Comparison of ENCODE assay signal across 18 cellular contexts in the genomic region with DNA sequence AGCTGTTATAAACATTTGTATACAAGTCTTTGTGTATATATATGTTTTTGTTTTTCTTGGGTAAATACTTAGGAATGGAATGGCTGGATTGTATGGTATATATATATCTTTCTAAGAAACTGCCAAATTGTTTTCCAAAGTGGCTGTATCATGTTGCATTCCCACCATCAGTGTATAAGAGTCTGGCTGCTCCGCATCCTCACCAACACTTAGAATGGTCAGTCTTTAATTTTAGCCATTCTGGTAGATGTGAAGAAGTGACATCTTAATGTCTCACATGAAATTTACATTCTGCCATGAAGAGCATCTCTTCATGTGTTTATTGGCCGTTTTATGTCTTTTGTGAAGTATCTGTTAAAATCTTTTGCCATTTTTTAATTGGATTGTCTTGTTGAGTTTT. TPM values are rescaled to one million over a fixed set of nuclear protein-coding genes. Genes with fewer than 3 reads are reported as not detected.
A peak's percentile ranks its signal among the peaks of the same experiment; 100 is the strongest.
DNase-seq lines count a peak whose midpoint lies in the region; ATAC-seq, FAIRE-seq and TF ChIP-seq lines count a peak whose summit lies in the region.
"Had no signal": no experiment of that assay in that cellular context is flagged by ENCODE, and none has a peak within 500 bp of the region (broad histone marks: within the 10 kb centered on the region; RNA-seq: fewer than 3 reads in every experiment).

No MANE protein-coding gene starts in this region.

- CTCF ChIA-PET in CD4-positive, alpha-beta T cell (lab: Charles Lee), result interaction anchor here (1.3 kb wide), 1 partner anchor 25 kb away, joined by 3 read pairs; no protein-coding TSS in a partner anchor
- CTCF ChIA-PET in activated CD4-positive, alpha-beta memory T cell treated with anti-CD3 and anti-CD28 coated beads, Interleukin-2, amount 10 ng/mL, durations not matched to agents 7 days and 5 days (lab: Charles Lee), result interaction anchor here (1.5 to 2.1 kb wide), 3 partner anchors 10 to 32 kb away, joined by 4 to 9 read pairs (median 4); a partner anchor contains a TSS

- intact Hi-C loops in CD4-positive, alpha-beta T cell (cut with DNase I, micrococcal nuclease), result no loop called here

- H3K4me3 Mint-ChIP-seq in CD4-positive, alpha-beta T cell, result no peak overlapping the region
- no peak overlapping the region for H3K4me3 Mint-ChIP-seq in activated CD4-positive, alpha-beta memory T cell treated with anti-CD3 and anti-CD28 coated beads, Interleukin-2, amount 10 ng/mL, durations not matched to agents 7 days and 5 days
- H3K4me3 Mint-ChIP-seq in naive thymus-derived CD8-positive, alpha-beta T cell, result no peak overlapping the region
- H3K4me3 Mint-ChIP-seq: WTC11 had no signal

- POLR2A ChIA-PET in CD4-positive, alpha-beta T cell (lab: Charles Lee), result interaction anchor here (1.6 kb wide), 4 partner anchors 13 to 183 kb away, joined by 6 to 23 read pairs (median 10); a partner anchor contains a TSS
- POLR2A ChIA-PET in activated CD4-positive, alpha-beta memory T cell treated with anti-CD3 and anti-CD28 coated beads, Interleukin-2, amount 10 ng/mL, durations not matched to agents 7 days and 5 days (lab: Charles Lee), result interaction anchor here (1.6 to 2.2 kb wide), 5 partner anchors 9 to 51 kb away, joined by 6 to 17 read pairs (median 8); a partner anchor contains a TSS
- POLR2A ChIA-PET in naive thymus-derived CD8-positive, alpha-beta T cell (lab: Charles Lee), result interaction anchor here (0.7 to 1.8 kb wide), 4 partner anchors 16 to 32 kb away, joined by 3 to 12 read pairs (median 4); a partner anchor contains a TSS

- H3K27me3 ChIP-seq in CD4-positive, alpha-beta T cell (ENCODE audit: control insufficient read depth, insufficient read depth, low read length), result no peaks in the 10 kb centered on the region
- H3K27me3 ChIP-seq: BE2C, testis had no signal

- no peak for ATAC-seq in CD4-positive, alpha-beta T cell (ENCODE audit: poor library complexity)
- ATAC-seq in naive thymus-derived CD8-positive, alpha-beta T cell, result no peak
- ATAC-seq in GM21825 (IDR thresholded peaks at IDR 0.05; ENCODE audit: unreplicated experiment), result no peak
- ATAC-seq: WTC11 had no signal

- H3K4me1 Mint-ChIP-seq in CD4-positive, alpha-beta T cell (ENCODE audit: low read depth), result peaks cover 54% of the 10 kb centered on the region
- H3K4me1 Mint-ChIP-seq in activated CD4-positive, alpha-beta memory T cell treated with anti-CD3 and anti-CD28 coated beads, Interleukin-2, amount 10 ng/mL, durations not matched to agents 7 days and 5 days, result peaks cover 46% of the 10 kb centered on the region
- H3K4me1 Mint-ChIP-seq in naive thymus-derived CD8-positive, alpha-beta T cell, result peaks cover 9 to 58% (median 40%) of the 10 kb centered on the region in 4 donors

- H3K36me3 Mint-ChIP-seq in CD4-positive, alpha-beta T cell (ENCODE audit: low read depth), result peaks cover 19% of the 10 kb centered on the region
- peaks cover 45% of the 10 kb centered on the region for H3K36me3 Mint-ChIP-seq in activated CD4-positive, alpha-beta memory T cell treated with anti-CD3 and anti-CD28 coated beads, Interleukin-2, amount 10 ng/mL, durations not matched to agents 7 days and 5 days (ENCODE audit: low read depth)
- peaks cover 4 to 11% (median 6%) of the 10 kb centered on the region in 3 donors for H3K36me3 Mint-ChIP-seq in naive thymus-derived CD8-positive, alpha-beta T cell

- H3K9me3 ChIP-seq in CD4-positive, alpha-beta T cell (ENCODE audit: control insufficient read depth, low read length), result no peaks in the 10 kb centered on the region
- H3K9me3 ChIP-seq: BE2C, testis had no signal

- H3K27ac ChIP-seq in CD4-positive, alpha-beta T cell (ENCODE audit: low read depth, low read length), result peak overlapping the region; percentile 14
- H3K27ac ChIP-seq: testis had no signal

- no peaks in the 10 kb centered on the region for H3K27me3 Mint-ChIP-seq in CD4-positive, alpha-beta T cell
- no peaks in the 10 kb centered on the region for H3K27me3 Mint-ChIP-seq in activated CD4-positive, alpha-beta memory T cell treated with anti-CD3 and anti-CD28 coated beads, Interleukin-2, amount 10 ng/mL, durations not matched to agents 7 days and 5 days
- H3K27me3 Mint-ChIP-seq in naive thymus-derived CD8-positive, alpha-beta T cell, result no peaks in the 10 kb centered on the region

- peak; percentile 61 for FAIRE-seq in GM19239 (lab: Jason Lieb, UNC)

- H3K9me3 Mint-ChIP-seq in CD4-positive, alpha-beta T cell, result peaks cover 8% of the 10 kb centered on the region
- peaks cover 15% of the 10 kb centered on the region for H3K9me3 Mint-ChIP-seq in activated CD4-positive, alpha-beta memory T cell treated with anti-CD3 and anti-CD28 coated beads, Interleukin-2, amount 10 ng/mL, durations not matched to agents 7 days and 5 days
- H3K9me3 Mint-ChIP-seq in naive thymus-derived CD8-positive, alpha-beta T cell, result peaks cover 0 to 9% (median 3%) of the 10 kb centered on the region in 9 donors

- TF ChIP-seq CTCF in CD4-positive, alpha-beta T cell (IDR thresholded peaks at IDR 0.05), result no peak

- no peak for DNase-seq in CD4-positive, alpha-beta T cell
- no peak for DNase-seq in GM19239 (ENCODE audit: insufficient read length, low spot score)
- no peak for DNase-seq in activated CD4-positive, alpha-beta memory T cell treated with anti-CD3 and anti-CD28 coated beads, Interleukin-2, amount 10 ng/mL, durations not matched to agents 7 days and 5 days
- DNase-seq in naive thymus-derived CD8-positive, alpha-beta T cell, result no peak
- DNase-seq in germinal center (ENCODE audit: low spot score), result no peak
- DNase-seq in globus pallidus (ENCODE audit: low spot score), result no peak
- DNase-seq: BE2C; DMS79; left cardiac atrium; mucosa of descending colon; NCI-H1092 treated with DMSO at 0.1 percent for 48 hours; NCI-H69; occipital lobe; stimulated activated CD4-positive, alpha-beta T cell treated with anti-CD3 and anti-CD28 coated beads, Interleukin-2, amount 100 ng/mL, for 48 hours; SW 1271; testis had no signal

- peak overlapping the region; percentile 90 for H3K27ac Mint-ChIP-seq in CD4-positive, alpha-beta T cell
- H3K27ac Mint-ChIP-seq in activated CD4-positive, alpha-beta memory T cell treated with anti-CD3 and anti-CD28 coated beads, Interleukin-2, amount 10 ng/mL, durations not matched to agents 7 days and 5 days, result peak overlapping the region; percentile 85
- peak overlapping the region in 7 of 10 donors; percentile 75 to 96 (median 91) for H3K27ac Mint-ChIP-seq in naive thymus-derived CD8-positive, alpha-beta T cell
- H3K27ac Mint-ChIP-seq: WTC11 had no signal

RNA-seq across cellular contexts. Expression of a gene that starts 31.9 kb away (rescaled TPM):
- 10 to 100 TPM; 21.7 to 23.0 TPM for total RNA-seq in CD4-positive, alpha-beta T cell
- total RNA-seq in activated CD4-positive, alpha-beta memory T cell treated with anti-CD3 and anti-CD28 coated beads, Interleukin-2, amount 10 ng/mL, durations not matched to agents 7 days and 5 days, result 10 to 100 TPM; 38.6 to 40.4 TPM
- total RNA-seq in naive thymus-derived CD8-positive, alpha-beta T cell, result 10 to 100 TPM; 46.7 to 51.1 TPM
- 10 to 100 TPM in 1 of 3 donors, 1 to 10 TPM in 2; 6.9 to 15.8 (median 9.1) TPM for polyA plus RNA-seq in naive thymus-derived CD8-positive, alpha-beta T cell
